Comparison of ENCODE assay signal across 8 cellular contexts in the genomic region with DNA sequence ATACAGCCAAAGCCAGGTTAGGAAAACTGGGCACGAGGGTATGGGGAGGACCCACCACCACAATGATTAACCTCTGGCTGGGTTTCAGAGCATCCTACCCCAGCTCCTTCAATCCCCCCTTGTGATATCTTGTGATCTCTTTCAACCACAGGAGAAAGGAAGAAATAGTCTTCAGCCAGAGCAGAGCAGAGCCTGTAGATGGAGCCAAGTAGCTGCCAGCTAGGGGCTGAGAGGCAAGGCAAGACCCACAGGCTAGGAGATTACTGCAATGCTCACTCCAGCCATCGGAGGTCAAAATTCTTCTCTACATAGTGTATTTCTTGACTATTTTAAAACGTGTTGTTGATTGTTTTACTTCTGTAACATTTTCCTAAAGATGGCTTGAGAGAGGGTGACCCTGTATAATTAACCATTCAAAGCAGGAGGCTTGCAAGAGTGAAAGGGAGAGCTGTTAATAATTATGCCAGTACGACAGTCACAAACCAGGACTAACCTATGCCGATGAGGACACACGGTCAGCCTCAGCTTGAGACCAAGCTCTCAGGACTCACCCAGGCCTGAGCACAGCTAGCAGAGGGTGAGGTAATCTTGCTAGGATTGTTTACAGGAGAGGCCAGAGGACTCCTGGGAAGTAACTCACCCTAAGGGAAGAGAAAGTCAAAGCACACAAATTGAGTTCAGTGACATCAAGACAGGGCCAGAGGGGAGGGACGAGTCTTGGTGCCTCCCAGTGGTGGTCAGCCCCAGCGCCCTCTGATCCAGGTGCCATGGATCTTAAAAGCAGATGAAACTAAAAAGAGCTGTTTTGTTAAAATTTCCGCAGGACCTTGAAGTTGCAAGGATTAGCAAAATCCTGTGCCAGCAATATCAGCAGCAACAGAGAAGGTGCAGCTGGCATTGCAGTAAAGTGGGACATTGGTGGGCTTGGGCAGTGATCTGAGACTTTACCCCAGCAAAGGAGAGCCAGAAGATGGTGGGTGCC. TPM values are rescaled to one million over a fixed set of nuclear protein-coding genes. Genes with fewer than 3 reads are reported as not detected.
DNase-seq lines count a peak whose midpoint lies in the region; ATAC-seq and TF ChIP-seq lines count a peak whose summit lies in the region.

No MANE protein-coding gene starts in this region.

- CTCF ChIA-PET in CD4-positive, alpha-beta memory T cell (lab: Charles Lee; ENCODE audit: partially characterized antibody): interaction anchor here (1.0 to 1.4 kb wide), 4 partner anchors 8 to 437 kb away, joined by 3 to 5 read pairs (median 4); no protein-coding TSS in a partner anchor

- no peaks in the 10 kb centered on the region for H3K4me1 Mint-ChIP-seq in CD4-positive, alpha-beta memory T cell

- POLR2A ChIA-PET in CD4-positive, alpha-beta memory T cell (lab: Charles Lee; ENCODE audit: partially characterized antibody): no interaction called here

- peak; percentile 44 for TF ChIP-seq CTCF in lung (IDR thresholded peaks at IDR 0.05; ENCODE audit: control extremely low read depth, extremely low read depth)
- TF ChIP-seq CTCF in testis (IDR thresholded peaks at IDR 0.05): peak in 1 of 3 experiments; percentile 6

- intact Hi-C loops in CD4-positive, alpha-beta memory T cell (cut with micrococcal nuclease): loop anchor here (1.0 kb wide), 2 partner anchors 53 to 74 kb away; partner anchors contain the start of gene CNIH1
- intact Hi-C loops in testis (cut with DNase I; ENCODE audit: low total_unique reads): no loop called here

- H3K36me3 ChIP-seq in CD4-positive, alpha-beta memory T cell (ENCODE audit: insufficient read depth, low read length): no peaks in the 10 kb centered on the region
- H3K36me3 ChIP-seq in ectodermal cell (ENCODE audit: control insufficient read depth, insufficient read depth, low read length) (no peaks in the 10 kb centered on the region), lung (ENCODE audit: control insufficient read depth in 2 of 2, insufficient read depth in 2 of 2, low read length in 2 of 2) (no peaks in the 10 kb centered on the region), testis (ENCODE audit: low read depth, missing control alignments) (no peaks in the 10 kb centered on the region)

- no peaks in the 10 kb centered on the region for H3K36me3 Mint-ChIP-seq in CD4-positive, alpha-beta memory T cell

- no peaks in the 10 kb centered on the region for H3K9me3 ChIP-seq in CD4-positive, alpha-beta memory T cell (ENCODE audit: control insufficient read depth in 1 of 2, low read length in 2 of 2)
- H3K9me3 ChIP-seq in ectodermal cell (ENCODE audit: control insufficient read depth, low read length): no peaks in the 10 kb centered on the region
- H3K9me3 ChIP-seq in lung (ENCODE audit: control insufficient read depth in 2 of 2, insufficient read depth in 1 of 2, low read length in 1 of 2): no peaks in the 10 kb centered on the region
- no peaks in the 10 kb centered on the region for H3K9me3 ChIP-seq in testis

- H3K4me1 ChIP-seq in CD4-positive, alpha-beta memory T cell (ENCODE audit: insufficient read depth, low read length): no peaks in the 10 kb centered on the region
- peaks cover 10% of the 10 kb centered on the region for H3K4me1 ChIP-seq in ectodermal cell (ENCODE audit: control insufficient read depth, insufficient read depth, low read length)
- peaks cover 0 to 10% of the 10 kb centered on the region in 2 donors for H3K4me1 ChIP-seq in lung (ENCODE audit: control insufficient read depth in 2 of 2, insufficient read depth in 2 of 2, low read length in 2 of 2)
- no peaks in the 10 kb centered on the region for H3K4me1 ChIP-seq in testis

- TF ChIP-seq POLR2A in testis (IDR thresholded peaks at IDR 0.05): no peak

- H3K4me3 Mint-ChIP-seq in CD4-positive, alpha-beta memory T cell: no peak overlapping the region

- peak; percentile 12 to 43 (median 22) for DNase-seq in CD4-positive, alpha-beta memory T cell
- DNase-seq in Kasumi-1 (lab: John Stamatoyannopoulos, UW): peak; percentile 88 to 92
- peak; percentile 13 to 65 for DNase-seq in SW 1271 (lab: John Stamatoyannopoulos, UW)
- DNase-seq in lung (ENCODE audit: low spot score): no peak
- peak; percentile 73 for DNase-seq in testis

- ATAC-seq in GM19324 (IDR thresholded peaks at IDR 0.05; ENCODE audit: low FRiP score, unreplicated experiment): peak; percentile 74
- ATAC-seq in lung (ENCODE audit: insufficient read depth, low FRiP score): no peak
- ATAC-seq in GM19452 (IDR thresholded peaks at IDR 0.05; ENCODE audit: unreplicated experiment): no peak

- H3K4me3 ChIP-seq in CD4-positive, alpha-beta memory T cell (ENCODE audit: low read length in 2 of 2): no peak overlapping the region
- H3K4me3 ChIP-seq in ectodermal cell (ENCODE audit: insufficient read depth, low read depth, low read length) (no peak overlapping the region), lung (no peak overlapping the region), testis (no peak overlapping the region)

- WGBS in ectodermal cell, 2 experiments: 61% methylated on average over 8 to 9 of the region's 9 CpGs
- 50 to 58% methylated on average over 9 of the region's 9 CpGs for WGBS in lung, 2 donors
- WGBS in testis, 2 donors: 64 to 78% methylated on average over 9 of the region's 9 CpGs

- no peaks in the 10 kb centered on the region for H3K27me3 ChIP-seq in CD4-positive, alpha-beta memory T cell (ENCODE audit: insufficient read depth, low read length)
- H3K27me3 ChIP-seq in ectodermal cell (ENCODE audit: control insufficient read depth, insufficient read depth, low read length, poor library complexity, severe bottlenecking) (peaks cover 14% of the 10 kb centered on the region), lung (ENCODE audit: control insufficient read depth, insufficient read depth) (no peaks in the 10 kb centered on the region), testis (no peaks in the 10 kb centered on the region)

- peaks cover 11 to 15% of the 10 kb centered on the region in 2 donors for H3K27me3 Mint-ChIP-seq in CD4-positive, alpha-beta memory T cell

- H3K27ac Mint-ChIP-seq in CD4-positive, alpha-beta memory T cell: no peak overlapping the region

- no peak overlapping the region for H3K27ac ChIP-seq in CD4-positive, alpha-beta memory T cell (ENCODE audit: low read depth, low read length)
- H3K27ac ChIP-seq in ectodermal cell (ENCODE audit: insufficient read depth, low read depth, low read length, poor library complexity, severe bottlenecking) (peak overlapping the region; percentile 36), lung (ENCODE audit: low read depth in 1 of 2, low read length in 1 of 2) (no peak overlapping the region), testis (no peak overlapping the region)

- H3K9me3 Mint-ChIP-seq in CD4-positive, alpha-beta memory T cell: no peaks in the 10 kb centered on the region

RNA-seq across cellular contexts. Expression of gene CDKN3, which starts 29.8 kb away (rescaled TPM):
- total RNA-seq in CD4-positive, alpha-beta memory T cell: 1 to 10 TPM; 1.1 to 1.6 TPM
- polyA plus RNA-seq in CD4-positive, alpha-beta memory T cell: 1 to 10 TPM; 2.9 to 5.0 TPM
- 40.8 TPM for polyA plus RNA-seq in ectodermal cell (2013, experiment 1 of 4)
- 40.5 TPM for polyA plus RNA-seq in ectodermal cell (2013, experiment 2 of 4)
- polyA plus RNA-seq in ectodermal cell (2013, experiment 3 of 4): 60.1 TPM
- polyA plus RNA-seq in ectodermal cell (2013, experiment 4 of 4): 65.6 TPM
- 1 to 10 TPM; 1.5 to 5.7 TPM for total RNA-seq in lung
- 1 to 10 TPM; 4.2 to 5.0 TPM for polyA plus RNA-seq in lung
- 100 to 1,000 TPM in 1 of 2 donors, 10 to 100 TPM in 1; 99.0 to 160 TPM for total RNA-seq in testis
- polyA plus RNA-seq in testis (ENCODE audit: insufficient read depth, low read depth, low replicate concordance): 398 TPM

Comparison
In these comparisons a context has a peak if more than half of its experiments do, and no peak if none do; other contexts are left out.
1. RNA of gene CDKN3, which starts 29.8 kb away (total RNA-seq): 99.0 to 160 TPM in testis; 1.5 to 5.7 TPM in lung and 1.1 to 1.6 TPM in CD4-positive, alpha-beta memory T cell; every median in the first group is over 10 times any median in the second.